1 cellular context compared by ENCODE assay signal in genomic region chr11:113671914-113672313, GRCh38. TPM values are rescaled to one million over a fixed set of nuclear protein-coding genes. Genes with fewer than 3 reads are reported as not detected.
"Had no signal": no experiment of that assay in that cellular context is flagged by ENCODE, and none has a peak within 500 bp of the region (broad histone marks: within the 10 kb centered on the region; RNA-seq: fewer than 3 reads in every experiment).

No MANE protein-coding gene starts in this region.

RNA-seq across cellular contexts. Expression of gene TMPRSS5, which starts 34.2 kb away (rescaled TPM):
- total RNA-seq: G401 had no signal
